9 cellular contexts compared by ENCODE assay signal in the genomic region with DNA sequence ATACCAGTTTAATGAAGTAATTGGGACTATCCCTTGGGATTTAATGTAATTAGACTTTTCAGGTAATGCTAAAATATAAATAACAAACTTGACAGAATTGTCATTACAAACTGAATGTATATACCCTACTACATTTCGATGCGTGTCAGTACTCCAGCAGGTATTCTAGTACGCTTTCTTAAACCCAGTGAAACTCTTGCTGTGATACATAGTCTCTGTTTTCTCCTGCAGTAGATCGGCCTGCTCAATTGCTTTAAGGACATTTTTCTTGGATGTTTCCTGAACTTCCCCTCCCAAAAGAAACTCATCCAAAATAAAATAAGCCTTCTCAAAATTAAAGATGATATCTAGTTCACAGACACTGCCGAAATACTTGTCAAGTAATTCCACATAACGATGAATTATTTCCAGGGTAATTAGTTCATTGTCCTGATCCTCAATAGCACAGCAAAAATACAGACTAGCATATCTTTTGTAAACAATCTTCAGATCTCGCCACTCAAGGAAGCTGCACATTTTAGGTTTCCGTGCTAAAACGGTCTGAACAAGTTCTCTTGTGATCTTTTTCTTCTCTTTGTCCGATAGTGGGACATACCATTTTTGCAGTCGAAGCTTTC. TPM values are rescaled to one million over a fixed set of nuclear protein-coding genes. Genes with fewer than 3 reads are reported as not detected.
DNase-seq lines count a peak whose midpoint lies in the region; ATAC-seq and TF ChIP-seq lines count a peak whose summit lies in the region.
"Not testable (repeated sequence)": the region's sequence is repeated elsewhere in the genome, so short reads cannot be mapped to it uniquely, and the experiment has no call there.
"Had no signal": no experiment of that assay in that cellular context is flagged by ENCODE, and none has a peak within 500 bp of the region (broad histone marks: within the 10 kb centered on the region; RNA-seq: fewer than 3 reads in every experiment).

No MANE protein-coding gene starts in this region.

- H3K4me1 Mint-ChIP-seq in activated T-cell treated with anti-CD3 and anti-CD28 coated beads, Interleukin-2, amount 50 U/mL, for 4 hours (ENCODE audit: low read depth): peaks cover 11% of the 10 kb centered on the region
- not testable (repeated sequence) for H3K4me1 Mint-ChIP-seq in central memory CD8-positive, alpha-beta T cell; type B pancreatic cell (ENCODE audit: unreplicated experiment)

- not testable (repeated sequence) for H3K4me1 ChIP-seq in Peyer's patch; neutrophil (ENCODE audit: control insufficient read depth in 1 of 2, insufficient read depth in 1 of 2, low read depth in 1 of 2, low read length in 1 of 2)
- H3K4me1 ChIP-seq in heart right ventricle: peaks cover 0 to 17% (median 0%) of the 10 kb centered on the region in 9 donors

- not testable (repeated sequence) for H3K36me3 Mint-ChIP-seq in activated T-cell treated with anti-CD3 and anti-CD28 coated beads, Interleukin-2, amount 50 U/mL, for 4 hours (ENCODE audit: insufficient read depth); central memory CD8-positive, alpha-beta T cell (ENCODE audit: insufficient read depth); type B pancreatic cell

- not testable (repeated sequence) for H3K27me3 ChIP-seq in GM06990 (replicated peaks; ENCODE audit: control insufficient read depth, insufficient read depth, low read length); Peyer's patch; heart right ventricle; neutrophil

- peaks cover 35% of the 10 kb centered on the region for H3K27me3 Mint-ChIP-seq in activated T-cell treated with anti-CD3 and anti-CD28 coated beads, Interleukin-2, amount 50 U/mL, for 4 hours (ENCODE audit: low read depth)
- peaks cover 59% of the 10 kb centered on the region for H3K27me3 Mint-ChIP-seq in central memory CD8-positive, alpha-beta T cell
- not testable (repeated sequence) for H3K27me3 Mint-ChIP-seq in type B pancreatic cell

- H3K27ac ChIP-seq in Peyer's patch: peak overlapping the region in 3 of 4 donors; percentile 49 to 60 (median 53)
- peak overlapping the region in 4 of 10 donors; percentile 45 to 60 (median 53) for H3K27ac ChIP-seq in heart right ventricle
- H3K27ac ChIP-seq in neutrophil: peak overlapping the region; percentile 42

- 39 to 54% methylated on average over 11 of the region's 11 CpGs for WGBS in heart right ventricle, 2 donors

- peak; percentile 11 for ATAC-seq in HG02610 (IDR thresholded peaks at IDR 0.05; ENCODE audit: unreplicated experiment)
- not testable (repeated sequence) for ATAC-seq in activated T-cell treated with anti-CD3 and anti-CD28 coated beads, Interleukin-2, amount 50 U/mL, for 4 hours; central memory CD8-positive, alpha-beta T cell (replicated peaks; ENCODE audit: extremely low read depth, poor library complexity, severe bottlenecking)
- peak in 1 of 8 donors; percentile 22 for ATAC-seq in heart right ventricle

- intact Hi-C loops in heart right ventricle (cut with DNase I): loop anchor here in 6 of 10 donors (10.0 kb wide), 2 partner anchors 323 to 333 kb away; a partner anchor contains a TSS

- H3K4me3 Mint-ChIP-seq in activated T-cell treated with anti-CD3 and anti-CD28 coated beads, Interleukin-2, amount 50 U/mL, for 4 hours: peak overlapping the region; percentile 69
- peak overlapping the region; percentile 61 for H3K4me3 Mint-ChIP-seq in central memory CD8-positive, alpha-beta T cell
- peak overlapping the region; percentile 0 for H3K4me3 Mint-ChIP-seq in type B pancreatic cell

- not testable (repeated sequence) for TF ChIP-seq CTCF in GM06990 (IDR thresholded peaks at IDR 0.05; ENCODE audit: insufficient read depth, low read length, poor library complexity, severe bottlenecking); Peyer's patch (IDR thresholded peaks at IDR 0.05); heart right ventricle (IDR thresholded peaks at IDR 0.05); neutrophil (IDR thresholded peaks at IDR 0.05); type B pancreatic cell (conservative IDR thresholded peaks at IDR 0.05)

- not testable (repeated sequence) for TF ChIP-seq POLR2A in Peyer's patch (IDR thresholded peaks at IDR 0.05)

- not testable (repeated sequence) for H3K27ac Mint-ChIP-seq in central memory CD8-positive, alpha-beta T cell (ENCODE audit: low read depth); type B pancreatic cell

- not testable (repeated sequence) for H3K9me3 ChIP-seq in Peyer's patch, heart right ventricle, neutrophil

- peak overlapping the region; percentile 14 for H3K4me3 ChIP-seq in GM06990 (replicated peaks; ENCODE audit: low read depth, low read length)
- H3K4me3 ChIP-seq in Peyer's patch: peak overlapping the region in 3 of 4 donors; percentile 14 to 41 (median 30)
- H3K4me3 ChIP-seq in heart right ventricle: peak overlapping the region in 9 of 10 donors; percentile 16 to 45 (median 34)
- H3K4me3 ChIP-seq in neutrophil (ENCODE audit: low read depth in 1 of 2, low read length in 1 of 2): peak overlapping the region; percentile 25 to 31

- not testable (repeated sequence) for H3K36me3 ChIP-seq in GM06990 (ENCODE audit: control insufficient read depth, insufficient read depth, low read length); Peyer's patch; heart right ventricle; neutrophil

- not testable (repeated sequence) for DNase-seq in GM06990 (ENCODE audit: extremely low read depth, insufficient read length); Peyer's patch; activated T-cell treated with anti-CD3 and anti-CD28 coated beads, Interleukin-2, amount 50 U/mL, for 4 hours; central memory CD8-positive, alpha-beta T cell (ENCODE audit: low spot score in 2 of 2); heart right ventricle; type B pancreatic cell (ENCODE audit: extremely low spot score, unreplicated experiment)

- H3K9me3 Mint-ChIP-seq in activated T-cell treated with anti-CD3 and anti-CD28 coated beads, Interleukin-2, amount 50 U/mL, for 4 hours; central memory CD8-positive, alpha-beta T cell; type B pancreatic cell: not testable (repeated sequence)

RNA-seq across cellular contexts. Expression of a gene that starts 23.4 kb away (rescaled TPM):
- total RNA-seq in Peyer's patch (10 to 100 TPM in 3 of 4 donors, 1 to 10 TPM in 1; 9.0 to 72.6 (median 15.5) TPM), heart right ventricle (10 to 100 TPM; 10.8 to 17.2 (median 13.1) TPM), type B pancreatic cell (ENCODE audit: low replicate concordance) (25.1 and 28.8 TPM in 2 replicates)
- 10 to 100 TPM; 21.7 to 30.1 (median 22.5) TPM for total RNA-seq in activated T-cell treated with anti-CD3 and anti-CD28 coated beads, Interleukin-2, amount 50 U/mL, for 4 hours
- 1 to 10 TPM; 5.3 to 6.4 TPM for polyA plus RNA-seq in heart right ventricle

RNA-seq across cellular contexts. Expression of a gene that starts 47.6 kb away (rescaled TPM):
- total RNA-seq in Peyer's patch (10 to 100 TPM in 2 of 4 donors, 1 to 10 TPM in 1, not detected in 1; 1.6 to 18.4 (median 12.3) TPM), heart right ventricle (10 to 100 TPM in 7 of 10 donors, 1 to 10 TPM in 3; 5.7 to 35.1 (median 14.4) TPM), type B pancreatic cell (ENCODE audit: low replicate concordance) (11.4 and 21.1 TPM in 2 replicates)
- not detected for total RNA-seq in activated T-cell treated with anti-CD3 and anti-CD28 coated beads, Interleukin-2, amount 50 U/mL, for 4 hours
- polyA plus RNA-seq in heart right ventricle: 10 to 100 TPM; 38.6 to 57.8 TPM
- total RNA-seq: HT1080 had no signal

Comparison
In these comparisons a context has a peak if more than half of its experiments do, and no peak if none do; other contexts are left out.
1. H3K4me3 Mint-ChIP-seq: peak in every context shown above with its lines; median percentile 69 in activated T-cell treated with anti-CD3 and anti-CD28 coated beads, Interleukin-2, amount 50 U/mL, for 4 hours; 61 in central memory CD8-positive, alpha-beta T cell; 0 in type B pancreatic cell.